In genomic region chr3:28700728-28701127, GRCh38 we compare ENCODE assay signal across 24 cellular contexts.
DNase-seq lines count a peak whose midpoint lies in the region; ATAC-seq, FAIRE-seq and TF ChIP-seq lines count a peak whose summit lies in the region.
"Had no signal": no experiment of that assay in that cellular context is flagged by ENCODE, and none has a peak within 500 bp of the region (broad histone marks: within the 10 kb centered on the region; RNA-seq: fewer than 3 reads in every experiment).

No MANE protein-coding gene starts in this region.

- SMC1A ChIA-PET in GM12878 (lab: Charles Lee; ENCODE audit: uncharacterized antibody, unreplicated experiment) = interaction anchor here (1.1 kb wide), 1 partner anchor 412 kb away, joined by 3 read pairs; no protein-coding TSS in a partner anchor

- no peak for TF ChIP-seq CTCF in GM12865 (IDR thresholded peaks at IDR 0.05; ENCODE audit: insufficient read depth, low read depth, low read length, missing control alignments)
- no peak for TF ChIP-seq CTCF in GM12878 (IDR thresholded peaks at IDR 0.05 in 2 of 3, conservative IDR thresholded peaks at IDR 0.05 in 1 of 3; ENCODE audit: control insufficient read depth in 2 of 3, extremely low read depth in 1 of 3, insufficient read depth in 1 of 3, low read depth in 3 of 3, low read length in 3 of 3)
- no peak for TF ChIP-seq CTCF in testis (IDR thresholded peaks at IDR 0.05)

- H2BK12ac ChIP-seq in mesenchymal stem cell (ENCODE audit: low read length in 2 of 2) = no peak overlapping the region

- WGBS in GM12878 (ENCODE audit: insufficient coverage, insufficient replicate concordance, low lambda C conversion rate, missing lambda C conversion rate) = 15% methylated on average over 5 of the region's 5 CpGs
- 90% methylated on average over 5 of the region's 5 CpGs for WGBS in mesenchymal stem cell
- 80 to 85% methylated on average over 5 of the region's 5 CpGs for WGBS in testis, 2 donors

- RAD21 ChIA-PET in GM12878 (lab: Charles Lee; ENCODE audit: unreplicated experiment) = no interaction called here

- FAIRE-seq in GM12878 (lab: Jason Lieb, UNC) = no peak
- FAIRE-seq: GM12892, GM18507 had no signal

- no peak overlapping the region for H2BK120ac ChIP-seq in mesenchymal stem cell (ENCODE audit: low read depth, low read length)

- H2BK5ac ChIP-seq in mesenchymal stem cell (ENCODE audit: low read depth, low read length, poor library complexity, severe bottlenecking) = no peak overlapping the region

- POLR2A ChIA-PET in GM12878 (lab: Charles Lee) = no interaction called here

- H4K20me1 ChIP-seq in GM12878 (ENCODE audit: control insufficient read depth, insufficient read depth) = no peaks in the 10 kb centered on the region

- in situ Hi-C loops in GM12878 (cut with MboI) = no loop called here

- no peak for TF ChIP-seq EP300 in GM12878 (IDR thresholded peaks at IDR 0.05; ENCODE audit: borderline replicate concordance in 1 of 2, control insufficient read depth in 1 of 2, low read depth in 2 of 2, low read length in 2 of 2)

- H4K91ac ChIP-seq in mesenchymal stem cell (ENCODE audit: low read length) = no peak overlapping the region

- H3K4me1 ChIP-seq in GM12878 (ENCODE audit: control insufficient read depth, insufficient read depth, low read length) = no peaks in the 10 kb centered on the region
- H3K4me1 ChIP-seq in mesenchymal stem cell (ENCODE audit: control insufficient read depth, insufficient read depth, low read depth, low read length) = no peaks in the 10 kb centered on the region
- no peaks in the 10 kb centered on the region for H3K4me1 ChIP-seq in testis
- H3K4me1 ChIP-seq: Caco-2 had no signal

- no peak overlapping the region for H3K4me2 ChIP-seq in GM12878 (ENCODE audit: control insufficient read depth, insufficient read depth)
- H3K4me2 ChIP-seq in mesenchymal stem cell (ENCODE audit: low read length, poor library complexity, severe bottlenecking) = no peak overlapping the region
- H3K4me2 ChIP-seq: PC-9 had no signal

- no peak overlapping the region for H3K4me3 ChIP-seq in GM12865 (ENCODE audit: low read depth, low read length)
- no peak overlapping the region for H3K4me3 ChIP-seq in GM12878
- no peak overlapping the region for H3K4me3 ChIP-seq in mesenchymal stem cell (ENCODE audit: insufficient read depth in 1 of 2, low read depth in 1 of 2, low read length in 2 of 2)
- H3K4me3 ChIP-seq in testis = no peak overlapping the region
- H3K4me3 ChIP-seq: PC-9 had no signal

- no peak for TF ChIP-seq RAD21 in GM12878 (IDR thresholded peaks at IDR 0.05; ENCODE audit: insufficient read depth, low read depth, low read length)

- CTCF ChIA-PET in GM12878 (lab: Yijun Ruan, JAX) = interaction anchor here (0.8 kb wide), 1 partner anchor 33 kb away, joined by 4 read pairs; no protein-coding TSS in a partner anchor

- no peak overlapping the region for H3K18ac ChIP-seq in mesenchymal stem cell (ENCODE audit: low read depth in 1 of 2, low read length in 2 of 2)

- DNase-seq in NCI-H1105 treated with DMSO at 0.1 percent for 48 hours (lab: John Stamatoyannopoulos, UW) (peak; percentile 19), NCI-H1105 (lab: John Stamatoyannopoulos, UW) (no peak), GM12865 (ENCODE audit: low read depth) (peak; percentile 33), NCI-H2029 treated with DMSO at 0.1 percent for 48 hours (lab: John Stamatoyannopoulos, UW) (peak; percentile 36), GM12878 (ENCODE audit: low read depth, low spot score) (no peak), mesenchymal stem cell (no peak), testis (no peak), foreskin melanocyte (no peak)
- DNase-seq: 8988T; Caco-2; CD4-positive, CD25-positive, alpha-beta regulatory T cell; DMS153; EL; IMR-90; Karpas-422; NCI-H1092; NCI-H2171; NCI-H446 treated with DMSO at 0.1 percent for 48 hours; NCI-H82; PC-9; T-helper 17 cell had no signal

- intact Hi-C loops in GM12878 (cut with micrococcal nuclease; ENCODE audit: unreplicated experiment) (no loop called here), testis (cut with DNase I; ENCODE audit: low total_unique reads) (no loop called here)

- H3K36me3 ChIP-seq in GM12878 (ENCODE audit: control insufficient read depth in 2 of 2, insufficient read depth in 2 of 2, low read length in 1 of 2) (no peaks in the 10 kb centered on the region), mesenchymal stem cell (ENCODE audit: control insufficient read depth in 1 of 2, insufficient read depth in 2 of 2, low read depth in 1 of 2, low read length in 2 of 2) (no peaks in the 10 kb centered on the region), testis (ENCODE audit: low read depth, missing control alignments) (no peaks in the 10 kb centered on the region)

- no peak overlapping the region for H4K8ac ChIP-seq in mesenchymal stem cell (ENCODE audit: low read length)

- H3K79me2 ChIP-seq in GM12878 (ENCODE audit: control insufficient read depth, insufficient read depth, low read length) = no peaks in the 10 kb centered on the region

- peak; percentile 36; the same call in 2 of the 3 replicates for ATAC-seq in GM12878
- ATAC-seq: T-helper 17 cell had no signal

- H3K23ac ChIP-seq in mesenchymal stem cell (ENCODE audit: low read length in 2 of 2) = no peak overlapping the region

- no peaks in the 10 kb centered on the region for H3K79me1 ChIP-seq in mesenchymal stem cell (replicated peaks; ENCODE audit: low read length, poor library complexity, severe bottlenecking)

- H3K27ac ChIP-seq in GM12878 (ENCODE audit: control insufficient read depth, insufficient read depth) (no peak overlapping the region), mesenchymal stem cell (ENCODE audit: low read length, poor library complexity, severe bottlenecking) (no peak overlapping the region), testis (no peak overlapping the region)
- H3K27ac ChIP-seq: HL-60, PC-9 had no signal

- no TSS peak for BruUV-seq in GM12878 (replicated peaks; lab: Mats Ljungman, UMichigan)

- H2AFZ ChIP-seq in GM12878 (ENCODE audit: control insufficient read depth, low read depth, low read length) = no peak overlapping the region
- no peak overlapping the region for H2AFZ ChIP-seq in mesenchymal stem cell (ENCODE audit: low read depth, low read length)
- H2AFZ ChIP-seq: PC-9 had no signal

- TF ChIP-seq POLR2A in GM12878 (IDR thresholded peaks at IDR 0.05; ENCODE audit: low read depth, low read length) = no peak
- no peak for TF ChIP-seq POLR2A in testis (IDR thresholded peaks at IDR 0.05)

- no peak overlapping the region for H3K14ac ChIP-seq in mesenchymal stem cell (ENCODE audit: low read length in 2 of 2)

- no peaks in the 10 kb centered on the region for H3K27me3 ChIP-seq in GM12878 (replicated peaks in 1 of 2; ENCODE audit: control insufficient read depth in 2 of 2, insufficient read depth in 2 of 2, low read length in 1 of 2)
- H3K27me3 ChIP-seq in mesenchymal stem cell (ENCODE audit: control insufficient read depth in 1 of 2, insufficient read depth in 1 of 2, low read length in 2 of 2) = peaks cover 0 to 12% of the 10 kb centered on the region in 2 experiments
- no peaks in the 10 kb centered on the region for H3K27me3 ChIP-seq in testis

- H2AK5ac ChIP-seq in mesenchymal stem cell (ENCODE audit: low read length, severe bottlenecking) = no peak overlapping the region

- H3K9me3 ChIP-seq in GM12878 (replicated peaks; ENCODE audit: control insufficient read depth, insufficient read depth, low read length) (no peaks in the 10 kb centered on the region), mesenchymal stem cell (ENCODE audit: control insufficient read depth, low read length) (no peaks in the 10 kb centered on the region), testis (no peaks in the 10 kb centered on the region)
- H3K9me3 ChIP-seq: Caco-2 had no signal

- no peak overlapping the region for H3K9ac ChIP-seq in GM12878 (ENCODE audit: control insufficient read depth, insufficient read depth, low read length)
- no peak overlapping the region for H3K9ac ChIP-seq in mesenchymal stem cell (ENCODE audit: low read length)

- no peak overlapping the region for H2BK15ac ChIP-seq in mesenchymal stem cell (ENCODE audit: low read depth, poor library complexity, severe bottlenecking)

- H3K4ac ChIP-seq in mesenchymal stem cell (ENCODE audit: low read depth in 1 of 2, low read length in 2 of 2) = no peak overlapping the region

TF ChIP-seq in GM12878, 131 proteins besides CTCF, POLR2A, EP300 and RAD21 (continues in another document):
- TF ChIP-seq SUPT20H (IDR thresholded peaks at IDR 0.05; ENCODE audit: borderline replicate concordance, control insufficient read depth, low read depth, low read length) = no peak
- TF ChIP-seq RB1 (IDR thresholded peaks at IDR 0.05; ENCODE audit: borderline replicate concordance) = no peak
- TF ChIP-seq MLLT1 (IDR thresholded peaks at IDR 0.05) = no peak
- no peak for TF ChIP-seq BHLHE40 (IDR thresholded peaks at IDR 0.05; ENCODE audit: borderline replicate concordance in 1 of 2, low read depth in 2 of 2, low read length in 1 of 2)
- no peak for TF ChIP-seq ZBTB33 (IDR thresholded peaks at IDR 0.05)
- TF ChIP-seq TARDBP (IDR thresholded peaks at IDR 0.05; ENCODE audit: borderline replicate concordance) = no peak
- no peak for TF ChIP-seq RCOR1 (conservative IDR thresholded peaks at IDR 0.05; ENCODE audit: low read depth, low read length)

Comparison
In these comparisons a context has a peak if more than half of its experiments do, and no peak if none do; other contexts are left out.
1. DNase-seq: peak in NCI-H1105 treated with DMSO at 0.1 percent for 48 hours (single experiment), GM12865 (single experiment) and NCI-H2029 treated with DMSO at 0.1 percent for 48 hours (single experiment); none in NCI-H1105 (single experiment), GM12878 (single experiment), mesenchymal stem cell (single experiment), testis (single experiment) and foreskin melanocyte (single experiment).